In genomic region chr17:72421128-72422092, GRCh38 we compare ENCODE assay signal across 8 cellular contexts.
DNase-seq lines count a peak whose midpoint lies in the region; ATAC-seq, FAIRE-seq and TF ChIP-seq lines count a peak whose summit lies in the region.

No MANE protein-coding gene starts in this region.

- peak; percentile 54 for ATAC-seq in GM21390 (IDR thresholded peaks at IDR 0.05; ENCODE audit: unreplicated experiment)

- DNase-seq in GM12891 (ENCODE audit: insufficient read length, low spot score), result peak; percentile 61
- DNase-seq in HK-2 (ENCODE audit: unreplicated experiment), result peak; percentile 88
- DNase-seq in fibroblast of pulmonary artery (ENCODE audit: low read depth), result peak; percentile 94
- DNase-seq in stimulated activated CD4-positive, alpha-beta T cell treated with anti-CD3 and anti-CD28 coated beads, Interleukin-12 subunit alpha, Interleukin-12 subunit beta, amount 100 ng/mL, for 48 hours (ENCODE audit: low read depth in 2 of 3, low spot score in 1 of 3), result peak; percentile 14 to 30 (median 25)
- DNase-seq in superior temporal gyrus (ENCODE audit: extremely low spot score), result no peak
- no peak for DNase-seq in midbrain (lab: John Stamatoyannopoulos, UW)

- H3K9me3 Mint-ChIP-seq in T-helper 1 cell treated with Interleukin-12 subunit alpha and Interleukin-12 subunit beta and Interleukin-4 antibody, amounts not matched to agents 30 μg/mL and 1 μg/mL, for 36 hours, result peaks cover 20% of the 10 kb centered on the region

- peak; percentile 90 for FAIRE-seq in GM12891 (lab: Jason Lieb, UNC)

- no peak overlapping the region for H3K4me3 Mint-ChIP-seq in T-helper 1 cell treated with Interleukin-12 subunit alpha and Interleukin-12 subunit beta and Interleukin-4 antibody, amounts not matched to agents 30 μg/mL and 1 μg/mL, for 36 hours

- TF ChIP-seq POLR2A in GM12891 (IDR thresholded peaks at IDR 0.05; ENCODE audit: low read depth, low read length), result peak; percentile 35; the same call in 1 of the 2 replicates

- TF ChIP-seq CTCF in fibroblast of pulmonary artery (IDR thresholded peaks at IDR 0.05; ENCODE audit: low read length, missing control alignments), result no peak

- H3K27ac Mint-ChIP-seq in T-helper 1 cell treated with Interleukin-12 subunit alpha and Interleukin-12 subunit beta and Interleukin-4 antibody, amounts not matched to agents 30 μg/mL and 1 μg/mL, for 36 hours, result peak overlapping the region; percentile 47

- peaks cover 7% of the 10 kb centered on the region for H3K4me1 Mint-ChIP-seq in T-helper 1 cell treated with Interleukin-12 subunit alpha and Interleukin-12 subunit beta and Interleukin-4 antibody, amounts not matched to agents 30 μg/mL and 1 μg/mL, for 36 hours (ENCODE audit: low read depth)

- no peaks in the 10 kb centered on the region for H3K36me3 Mint-ChIP-seq in T-helper 1 cell treated with Interleukin-12 subunit alpha and Interleukin-12 subunit beta and Interleukin-4 antibody, amounts not matched to agents 30 μg/mL and 1 μg/mL, for 36 hours (ENCODE audit: low read depth)

- H3K27me3 Mint-ChIP-seq in T-helper 1 cell treated with Interleukin-12 subunit alpha and Interleukin-12 subunit beta and Interleukin-4 antibody, amounts not matched to agents 30 μg/mL and 1 μg/mL, for 36 hours (ENCODE audit: low read depth), result no peaks in the 10 kb centered on the region

- H3K4me3 ChIP-seq in fibroblast of pulmonary artery (replicated peaks; ENCODE audit: low read depth, low read length), result no peak overlapping the region

TF ChIP-seq in GM12891, 5 proteins besides CTCF, POLR2A, EP300 and RAD21:
- no peak for TF ChIP-seq PAX5 (IDR thresholded peaks at IDR 0.05; ENCODE audit: insufficient read depth, low read length, severe bottlenecking)
- no peak for TF ChIP-seq POLR2AphosphoS5 (IDR thresholded peaks at IDR 0.05; ENCODE audit: low read depth, low read length)
- TF ChIP-seq TAF1 (IDR thresholded peaks at IDR 0.05; ENCODE audit: low read depth, low read length), result peak; percentile 21; the same call in 1 of the 2 replicates
- peak; percentile 60; the same call in 1 of the 2 replicates for TF ChIP-seq POU2F2 (IDR thresholded peaks at IDR 0.05; ENCODE audit: low read depth, low read length)
- peak; percentile 97 for TF ChIP-seq SPI1 (IDR thresholded peaks at IDR 0.05; ENCODE audit: low read depth, low read length)
TF ChIP-seq in GM12891: peak in this region for 3.

Comparison
In these comparisons a context has a peak if more than half of its experiments do, and no peak if none do; other contexts are left out.
1. DNase-seq: peak in GM12891 (single experiment), HK-2 (single experiment), fibroblast of pulmonary artery (single experiment) and stimulated activated CD4-positive, alpha-beta T cell treated with anti-CD3 and anti-CD28 coated beads, Interleukin-12 subunit alpha, Interleukin-12 subunit beta, amount 100 ng/mL, for 48 hours (3 of 3); none in superior temporal gyrus (single experiment) and midbrain (single experiment).